ENCODE assay signal across 1 cellular context in genomic region chr19:48445606-48446481, GRCh38.
TF ChIP-seq lines count a peak whose summit lies in the region.

Gene GRWD1 (plus strand): TSS chr19:48445983. CDS start chr19:48446006, 23 bp downstream.

TF ChIP-seq in HepG2, 621 proteins besides CTCF, POLR2A, EP300 and RAD21 (continued from another document and continues in another):
- TF ChIP-seq USF2 (IDR thresholded peaks at IDR 0.05; ENCODE audit: low read depth, low read length): no peak
- no peak for TF ChIP-seq USF2 (CRISPR knock-in tag; IDR thresholded peaks at IDR 0.05; ENCODE audit: borderline replicate concordance)
- no peak for TF ChIP-seq NFKBIZ (CRISPR knock-in tag; IDR thresholded peaks at IDR 0.05)
- no peak for TF ChIP-seq IRF1 (CRISPR knock-in tag; IDR thresholded peaks at IDR 0.05; ENCODE audit: low read depth)
- TF ChIP-seq JUND (CRISPR knock-in tag; IDR thresholded peaks at IDR 0.05): no peak
- peak; percentile 92; the same call in 1 of the 2 replicates for TF ChIP-seq TRAFD1 (CRISPR knock-in tag; IDR thresholded peaks at IDR 0.05; ENCODE audit: borderline replicate concordance)
- no peak for TF ChIP-seq PLSCR1 (CRISPR knock-in tag; IDR thresholded peaks at IDR 0.05; ENCODE audit: borderline replicate concordance)
- TF ChIP-seq CBX5 (CRISPR knock-in tag; IDR thresholded peaks at IDR 0.05; ENCODE audit: borderline replicate concordance): no peak; the same call in 1 of the 2 replicates
- no peak for TF ChIP-seq ZBTB26 (CRISPR knock-in tag; IDR thresholded peaks at IDR 0.05; ENCODE audit: borderline replicate concordance)
- TF ChIP-seq GLI4 (CRISPR knock-in tag; IDR thresholded peaks at IDR 0.05; ENCODE audit: borderline replicate concordance): no peak
- peak; percentile 97 for TF ChIP-seq GATAD1 (CRISPR knock-in tag; IDR thresholded peaks at IDR 0.05)
- TF ChIP-seq ZNF800 (CRISPR knock-in tag; IDR thresholded peaks at IDR 0.05): no peak
- TF ChIP-seq U2AF2 (IDR thresholded peaks at IDR 0.05; ENCODE audit: low read depth, low read length): 0 out of 2 replicates have a peak, but pooled peaks have one; percentile 42
- TF ChIP-seq THRA (CRISPR knock-in tag; IDR thresholded peaks at IDR 0.05; ENCODE audit: borderline replicate concordance): peak; percentile 18; the same call in 1 of the 2 replicates
- no peak for TF ChIP-seq ZNF704 (CRISPR knock-in tag; IDR thresholded peaks at IDR 0.05; ENCODE audit: borderline replicate concordance)
- TF ChIP-seq MXD3 (CRISPR knock-in tag; IDR thresholded peaks at IDR 0.05): peak; percentile 97
- TF ChIP-seq MEF2D (CRISPR knock-in tag; IDR thresholded peaks at IDR 0.05): peak; percentile 35; the same call in 1 of the 2 replicates
- no peak; the same call in 1 of the 2 replicates for TF ChIP-seq TMF1 (CRISPR knock-in tag; IDR thresholded peaks at IDR 0.05; ENCODE audit: low read depth)
- TF ChIP-seq MTA3 (CRISPR knock-in tag; IDR thresholded peaks at IDR 0.05): no peak
- TF ChIP-seq HOXD1 (CRISPR knock-in tag; IDR thresholded peaks at IDR 0.05): no peak; the same call in 1 of the 2 replicates
- TF ChIP-seq MYPOP (CRISPR knock-in tag; IDR thresholded peaks at IDR 0.05): peak; percentile 70
- TF ChIP-seq TP53 (CRISPR knock-in tag; conservative IDR thresholded peaks at IDR 0.05): no peak
- TF ChIP-seq ATF4 (CRISPR knock-in tag; IDR thresholded peaks at IDR 0.05): no peak
- no peak for TF ChIP-seq TRIM24 (CRISPR knock-in tag; IDR thresholded peaks at IDR 0.05)
- no peak for TF ChIP-seq PRDM15 (CRISPR knock-in tag; IDR thresholded peaks at IDR 0.05)
- TF ChIP-seq MTF1 (CRISPR knock-in tag; IDR thresholded peaks at IDR 0.05): no peak
- peak; percentile 76; the same call in 1 of the 2 replicates for TF ChIP-seq ZNF550 (CRISPR knock-in tag; IDR thresholded peaks at IDR 0.05; ENCODE audit: borderline replicate concordance)
- TF ChIP-seq ZNF33B (CRISPR knock-in tag; IDR thresholded peaks at IDR 0.05): no peak
- TF ChIP-seq AKNA (CRISPR knock-in tag; IDR thresholded peaks at IDR 0.05; ENCODE audit: borderline replicate concordance): no peak
- no peak for TF ChIP-seq MYNN (CRISPR knock-in tag; IDR thresholded peaks at IDR 0.05; ENCODE audit: low read depth)
- TF ChIP-seq CHD4 (IDR thresholded peaks at IDR 0.05; ENCODE audit: borderline replicate concordance, low read length): no peak
